ENCODE assay signal across 18 cellular contexts in genomic region chr18:34933880-34934689, GRCh38.
DNase-seq lines count a peak whose midpoint lies in the region; ATAC-seq, FAIRE-seq and TF ChIP-seq lines count a peak whose summit lies in the region.
"Had no signal": no experiment of that assay in that cellular context is flagged by ENCODE, and none has a peak within 500 bp of the region (broad histone marks: within the 10 kb centered on the region; RNA-seq: fewer than 3 reads in every experiment).

No MANE protein-coding gene starts in this region.

- H3K4me3 Mint-ChIP-seq in HFFc6, result no peak overlapping the region
- H3K4me3 Mint-ChIP-seq: B cell; CD4-positive, alpha-beta T cell had no signal

- ATAC-seq in HG03025 (IDR thresholded peaks at IDR 0.05; ENCODE audit: low FRiP score, unreplicated experiment), result no peak
- ATAC-seq: Panc1, Right ventricle myocardium inferior had no signal

- DNase-seq in NCI-H69 (lab: John Stamatoyannopoulos, UW) (peak; percentile 47), epithelial cell of esophagus (ENCODE audit: low read depth) (peak; percentile 52), skeletal muscle cell (ENCODE audit: low read depth) (peak; percentile 14), HFFc6 (no peak), GM19240 (ENCODE audit: insufficient read length, low spot score) (no peak)
- DNase-seq: Calu3; CD4-positive, alpha-beta T cell; NCI-H1092; NCI-H146; NCI-H2081; NCI-H510A treated with DMSO at 0.1 percent for 48 hours had no signal

- no peaks in the 10 kb centered on the region for H3K27me3 Mint-ChIP-seq in HFFc6 (ENCODE audit: insufficient read depth)

- no peaks in the 10 kb centered on the region for H3K9me3 Mint-ChIP-seq in HFFc6
- H3K9me3 Mint-ChIP-seq: CD4-positive, alpha-beta T cell had no signal

- no peak overlapping the region for H3K4me3 ChIP-seq in epithelial cell of esophagus (ENCODE audit: low read length)
- H3K4me3 ChIP-seq in skeletal muscle cell (ENCODE audit: low read depth, low read length), result no peak overlapping the region
- H3K4me3 ChIP-seq: HAP-1, SK-N-MC had no signal

- no peak overlapping the region for H3K27ac Mint-ChIP-seq in HFFc6
- H3K27ac Mint-ChIP-seq: B cell; CD4-positive, alpha-beta T cell had no signal

- TF ChIP-seq CTCF in epithelial cell of esophagus (IDR thresholded peaks at IDR 0.05; ENCODE audit: insufficient read depth, low read depth, low read length, missing control alignments) (no peak), HFFc6 (IDR thresholded peaks at IDR 0.05) (no peak)

- peaks cover 10% of the 10 kb centered on the region for H3K4me1 Mint-ChIP-seq in HFFc6 (ENCODE audit: low read depth)
- H3K4me1 Mint-ChIP-seq: B cell had no signal

- no peaks in the 10 kb centered on the region for H3K36me3 Mint-ChIP-seq in HFFc6 (ENCODE audit: low read depth)

- FAIRE-seq in G401.6 (lab: Jason Lieb, UNC), result peak; percentile 49

Comparison
In these comparisons a context has a peak if more than half of its experiments do, and no peak if none do; other contexts are left out.
1. DNase-seq: peak in NCI-H69 (single experiment), epithelial cell of esophagus (single experiment) and skeletal muscle cell (single experiment); none in HFFc6 (single experiment) and GM19240 (single experiment).